11 cellular contexts compared by ENCODE assay signal in genomic region chr15:37109151-37109912, GRCh38. TPM values are rescaled to one million over a fixed set of nuclear protein-coding genes. Genes with fewer than 3 reads are reported as not detected.
A peak's percentile ranks its signal among the peaks of the same experiment; 100 is the strongest.
DNase-seq lines count a peak whose midpoint lies in the region; ATAC-seq, FAIRE-seq and TF ChIP-seq lines count a peak whose summit lies in the region.
"Had no signal": no experiment of that assay in that cellular context is flagged by ENCODE, and none has a peak within 500 bp of the region (broad histone marks: within the 10 kb centered on the region; RNA-seq: fewer than 3 reads in every experiment).

No MANE protein-coding gene starts in this region.

- no peaks in the 10 kb centered on the region for H3K36me3 Mint-ChIP-seq in astrocyte (ENCODE audit: low read depth, unreplicated experiment)

- peaks cover 90% of the 10 kb centered on the region for H3K27me3 Mint-ChIP-seq in astrocyte (ENCODE audit: low read depth, unreplicated experiment)

- H4K20me1 ChIP-seq in astrocyte (ENCODE audit: insufficient read depth, low read length) (peaks cover 11% of the 10 kb centered on the region), smooth muscle cell (ENCODE audit: low read depth) (no peaks in the 10 kb centered on the region)

- peak overlapping the region; percentile 86 for H3K4me2 ChIP-seq in astrocyte (ENCODE audit: low read length)
- H3K4me2 ChIP-seq in smooth muscle cell = peak overlapping the region; percentile 90

- FAIRE-seq in astrocyte (lab: Jason Lieb, UNC) = no peak

- H3K4me1 ChIP-seq in astrocyte (ENCODE audit: insufficient read depth, low read length) = peaks cover 15% of the 10 kb centered on the region
- H3K4me1 ChIP-seq in iPS-20b (ENCODE audit: insufficient read depth, low read length) = peaks cover 24% of the 10 kb centered on the region
- H3K4me1 ChIP-seq in smooth muscle cell (ENCODE audit: low read depth) = peaks cover 39% of the 10 kb centered on the region

- TF ChIP-seq CTCF in astrocyte (IDR thresholded peaks at IDR 0.05; ENCODE audit: insufficient read depth, low read depth, low read length) (no peak), smooth muscle cell (IDR thresholded peaks at IDR 0.05; ENCODE audit: borderline replicate concordance, insufficient read depth, poor library complexity, severe bottlenecking) (no peak)

- H3K4me3 Mint-ChIP-seq in astrocyte (ENCODE audit: unreplicated experiment) = no peak overlapping the region

- no peak overlapping the region for H3K27ac Mint-ChIP-seq in astrocyte (ENCODE audit: unreplicated experiment)

- peaks cover 3% of the 10 kb centered on the region for H3K9me3 Mint-ChIP-seq in astrocyte (ENCODE audit: unreplicated experiment)

- H3K36me3 ChIP-seq in astrocyte (ENCODE audit: insufficient read depth, low read length) (no peaks in the 10 kb centered on the region), iPS-20b (ENCODE audit: insufficient read depth, low read depth, low read length) (no peaks in the 10 kb centered on the region), smooth muscle cell (ENCODE audit: low read depth) (no peaks in the 10 kb centered on the region)

- H3K9me3 ChIP-seq in astrocyte (ENCODE audit: insufficient read depth, low read depth, low read length) (no peaks in the 10 kb centered on the region), iPS-20b (ENCODE audit: insufficient read depth, low read depth, low read length) (no peaks in the 10 kb centered on the region), smooth muscle cell (replicated peaks; ENCODE audit: low read depth) (no peaks in the 10 kb centered on the region)

- H3F3A ChIP-seq in smooth muscle cell (ENCODE audit: low read depth) = peaks cover 9% of the 10 kb centered on the region

- H3K27me3 ChIP-seq in astrocyte (ENCODE audit: insufficient read depth, low read length) (peaks cover 51% of the 10 kb centered on the region), iPS-20b (ENCODE audit: insufficient read depth, low read length) (peaks cover 98% of the 10 kb centered on the region), smooth muscle cell (ENCODE audit: low read depth) (peaks cover 34% of the 10 kb centered on the region)

- no peak overlapping the region for H2AFZ ChIP-seq in astrocyte (ENCODE audit: low read depth, low read length)
- peak overlapping the region; percentile 82 for H2AFZ ChIP-seq in smooth muscle cell (ENCODE audit: low read depth)

- peak overlapping the region; percentile 35 for H3K27ac ChIP-seq in astrocyte (ENCODE audit: low read depth, low read length)
- H3K27ac ChIP-seq in iPS-20b (ENCODE audit: low read length) = no peak overlapping the region
- peak overlapping the region; percentile 1 for H3K27ac ChIP-seq in smooth muscle cell (ENCODE audit: low read depth)

- WGBS in smooth muscle cell (ENCODE audit: low lambda C conversion rate) = 11% methylated on average over 18 of the region's 18 CpGs

- H3K4me3 ChIP-seq in astrocyte (ENCODE audit: insufficient read depth, low read depth, low read length) (peak overlapping the region; percentile 54), iPS-20b (ENCODE audit: low read length) (peak overlapping the region; percentile 60), smooth muscle cell (peak overlapping the region; percentile 53)

- no peak for ATAC-seq in GM19351 (IDR thresholded peaks at IDR 0.05; ENCODE audit: unreplicated experiment)

- peak overlapping the region; percentile 71 for H3K9ac ChIP-seq in astrocyte (ENCODE audit: low read length)
- no peak overlapping the region for H3K9ac ChIP-seq in iPS-20b (ENCODE audit: low read depth, low read length)
- H3K9ac ChIP-seq in smooth muscle cell (ENCODE audit: low read depth) = no peak overlapping the region

- peaks cover 13% of the 10 kb centered on the region for H3K4me1 Mint-ChIP-seq in astrocyte (ENCODE audit: low read depth, unreplicated experiment)

- DNase-seq in NCI-H1105 treated with DMSO at 0.1 percent for 48 hours (lab: John Stamatoyannopoulos, UW) (peak; percentile 39), NCI-H1105 (lab: John Stamatoyannopoulos, UW) (no peak), astrocyte (ENCODE audit: low read depth) (no peak), smooth muscle cell (lab: John Stamatoyannopoulos, UW; ENCODE audit: unreplicated experiment) (no peak), DMS79 treated with DMSO at 0.1 percent for 48 hours (lab: John Stamatoyannopoulos, UW) (no peak)
- DNase-seq in activated CD4-positive, alpha-beta T cell treated with anti-CD3 and anti-CD28 coated beads, Interleukin-2, amount 50 U/mL, for 4 hours = no peak
- DNase-seq: 8988T; effector CD8-positive, alpha-beta T cell; NCI-H1092 had no signal

- H3K79me2 ChIP-seq in astrocyte (ENCODE audit: insufficient read depth, low read length) (peaks cover 29% of the 10 kb centered on the region), smooth muscle cell (ENCODE audit: low read depth) (no peaks in the 10 kb centered on the region)

RNA-seq across cellular contexts. Expression of gene MEIS2, which starts 9.0 kb away (rescaled TPM):
- 30.9 and 35.6 TPM in 2 replicates for total RNA-seq in astrocyte
- total RNA-seq in smooth muscle cell = 18.8 and 33.4 TPM in 2 replicates
- 13.0 and 16.7 TPM in 2 replicates for polyA plus RNA-seq in smooth muscle cell
